15 cellular contexts compared by ENCODE assay signal in genomic region chr7:95636140-95636539, GRCh38. TPM values are rescaled to one million over a fixed set of nuclear protein-coding genes. Genes with fewer than 3 reads are reported as not detected.
DNase-seq lines count a peak whose midpoint lies in the region; ATAC-seq, FAIRE-seq and TF ChIP-seq lines count a peak whose summit lies in the region.
"Had no signal": no experiment of that assay in that cellular context is flagged by ENCODE, and none has a peak within 500 bp of the region (broad histone marks: within the 10 kb centered on the region; RNA-seq: fewer than 3 reads in every experiment).

No MANE protein-coding gene starts in this region.

- H3K27ac Mint-ChIP-seq in activated CD4-positive, alpha-beta T cell treated with anti-CD3 and anti-CD28 coated beads, Interleukin-2, amount 10 ng/mL, durations not matched to agents 24 days and 14 days: no peak overlapping the region
- H3K27ac Mint-ChIP-seq in activated CD4-positive, alpha-beta T cell treated with anti-CD3 and anti-CD28 coated beads for 36 hours: no peak overlapping the region
- peak overlapping the region; percentile 84; the same call in 1 of the 2 replicates for H3K27ac Mint-ChIP-seq in WTC11
- H3K27ac Mint-ChIP-seq in activated CD4-positive, alpha-beta memory T cell treated with anti-CD3 and anti-CD28 coated beads for 36 hours: no peak overlapping the region
- H3K27ac Mint-ChIP-seq: HFFc6; mesothelial cell of epicardium; T-helper 1 cell treated with Interleukin-12 subunit alpha and Interleukin-12 subunit beta and Interleukin-4 antibody, amounts not matched to agents 30 μg/mL and 1 μg/mL, for 36 hours had no signal

- no peaks in the 10 kb centered on the region for H3K36me3 Mint-ChIP-seq in activated CD4-positive, alpha-beta T cell treated with anti-CD3 and anti-CD28 coated beads, Interleukin-2, amount 10 ng/mL, durations not matched to agents 24 days and 14 days (ENCODE audit: low read depth)
- no peaks in the 10 kb centered on the region for H3K36me3 Mint-ChIP-seq in activated CD4-positive, alpha-beta T cell treated with anti-CD3 and anti-CD28 coated beads for 36 hours (ENCODE audit: low read depth)
- H3K36me3 Mint-ChIP-seq in WTC11: no peaks in the 10 kb centered on the region
- no peaks in the 10 kb centered on the region for H3K36me3 Mint-ChIP-seq in activated CD4-positive, alpha-beta memory T cell treated with anti-CD3 and anti-CD28 coated beads for 36 hours
- H3K36me3 Mint-ChIP-seq: mesothelial cell of epicardium had no signal

- H3K27me3 ChIP-seq in heart right ventricle: no peaks in the 10 kb centered on the region
- H3K27me3 ChIP-seq: pancreas, suprapubic skin had no signal

- H3K4me3 Mint-ChIP-seq in activated CD4-positive, alpha-beta T cell treated with anti-CD3 and anti-CD28 coated beads, Interleukin-2, amount 10 ng/mL, durations not matched to agents 24 days and 14 days: no peak overlapping the region
- H3K4me3 Mint-ChIP-seq in activated CD4-positive, alpha-beta T cell treated with anti-CD3 and anti-CD28 coated beads for 36 hours: no peak overlapping the region
- no peak overlapping the region for H3K4me3 Mint-ChIP-seq in WTC11
- no peak overlapping the region for H3K4me3 Mint-ChIP-seq in activated CD4-positive, alpha-beta memory T cell treated with anti-CD3 and anti-CD28 coated beads for 36 hours
- H3K4me3 Mint-ChIP-seq: HFFc6; mesothelial cell of epicardium; T-helper 1 cell treated with Interleukin-12 subunit alpha and Interleukin-12 subunit beta and Interleukin-4 antibody, amounts not matched to agents 30 μg/mL and 1 μg/mL, for 36 hours had no signal

- H3K9me3 ChIP-seq in heart right ventricle: peaks cover 0 to 10% (median 0%) of the 10 kb centered on the region in 11 donors
- H3K9me3 ChIP-seq: pancreas, suprapubic skin had no signal

- intact Hi-C loops in activated CD4-positive, alpha-beta T cell treated with anti-CD3 and anti-CD28 coated beads, Interleukin-2, amount 10 ng/mL, durations not matched to agents 24 days and 14 days (cut with micrococcal nuclease): no loop called here
- intact Hi-C loops in activated CD4-positive, alpha-beta T cell treated with anti-CD3 and anti-CD28 coated beads for 36 hours (cut with DNase I, micrococcal nuclease): no loop called here
- intact Hi-C loops in heart right ventricle (cut with DNase I): loop anchor here in 1 of 10 donors (5.0 kb wide), 1 partner anchor 46 kb away; no protein-coding TSS in a partner anchor
- intact Hi-C loops in activated CD4-positive, alpha-beta memory T cell treated with anti-CD3 and anti-CD28 coated beads for 36 hours (cut with micrococcal nuclease): no loop called here

- TF ChIP-seq CTCF in WTC11 (IDR thresholded peaks at IDR 0.05) (no peak), heart right ventricle (IDR thresholded peaks at IDR 0.05) (no peak)

- peaks cover 0 to 14% (median 0%) of the 10 kb centered on the region in 9 donors for H3K4me1 ChIP-seq in heart right ventricle
- H3K4me1 ChIP-seq: pancreas, suprapubic skin had no signal

- H3K4me3 ChIP-seq in heart right ventricle: no peak overlapping the region
- H3K4me3 ChIP-seq: pancreas, suprapubic skin had no signal

- no peak for ATAC-seq in activated CD4-positive, alpha-beta T cell treated with anti-CD3 and anti-CD28 coated beads for 36 hours
- ATAC-seq in WTC11 (no peak), heart right ventricle (no peak)
- ATAC-seq: pancreas had no signal

- WGBS in heart right ventricle, 2 donors: 59 to 64% methylated on average over 2 of the region's 2 CpGs

- no peaks in the 10 kb centered on the region for H3K27me3 Mint-ChIP-seq in activated CD4-positive, alpha-beta T cell treated with anti-CD3 and anti-CD28 coated beads, Interleukin-2, amount 10 ng/mL, durations not matched to agents 24 days and 14 days
- H3K27me3 Mint-ChIP-seq in activated CD4-positive, alpha-beta T cell treated with anti-CD3 and anti-CD28 coated beads for 36 hours: no peaks in the 10 kb centered on the region
- H3K27me3 Mint-ChIP-seq in WTC11 (ENCODE audit: low read depth): no peaks in the 10 kb centered on the region
- H3K27me3 Mint-ChIP-seq in activated CD4-positive, alpha-beta memory T cell treated with anti-CD3 and anti-CD28 coated beads for 36 hours: no peaks in the 10 kb centered on the region

- peak; percentile 8 for DNase-seq in activated CD4-positive, alpha-beta T cell treated with anti-CD3 and anti-CD28 coated beads, Interleukin-2, amount 10 ng/mL, durations not matched to agents 24 days and 14 days
- DNase-seq in activated CD4-positive, alpha-beta T cell treated with anti-CD3 and anti-CD28 coated beads for 36 hours: no peak
- DNase-seq in WTC11 (ENCODE audit: low spot score): no peak
- DNase-seq in kidney glomerular epithelial cell (lab: John Stamatoyannopoulos, UW): peak; percentile 20
- no peak for DNase-seq in urothelium cell line (ENCODE audit: low spot score)
- DNase-seq in heart right ventricle: no peak
- no peak for DNase-seq in SIG-M5 treated with dmso at 0.1 percent for 504 hours (lab: John Stamatoyannopoulos, UW; ENCODE audit: unreplicated experiment)
- no peak for DNase-seq in activated CD4-positive, alpha-beta memory T cell treated with anti-CD3 and anti-CD28 coated beads for 36 hours
- DNase-seq: amygdala, HFFc6, NCI-H2227 treated with DMSO at 0.1 percent for 48 hours, pancreas had no signal

- CTCF ChIA-PET in activated CD4-positive, alpha-beta T cell treated with anti-CD3 and anti-CD28 coated beads for 36 hours (lab: Charles Lee): interaction anchor here (0.7 kb wide), 1 partner anchor 140 kb away, joined by 3 read pairs; no protein-coding TSS in a partner anchor
- CTCF ChIA-PET in WTC11 (lab: Charles Lee): interaction anchor here (0.7 to 1.1 kb wide), 2 partner anchors 92 to 125 kb away, joined by 3 read pairs; no protein-coding TSS in a partner anchor
- CTCF ChIA-PET in activated CD4-positive, alpha-beta memory T cell treated with anti-CD3 and anti-CD28 coated beads for 36 hours (lab: Charles Lee): no interaction called here

- H3K9me3 Mint-ChIP-seq in activated CD4-positive, alpha-beta T cell treated with anti-CD3 and anti-CD28 coated beads, Interleukin-2, amount 10 ng/mL, durations not matched to agents 24 days and 14 days: no peaks in the 10 kb centered on the region
- H3K9me3 Mint-ChIP-seq in activated CD4-positive, alpha-beta T cell treated with anti-CD3 and anti-CD28 coated beads for 36 hours (ENCODE audit: low read depth): no peaks in the 10 kb centered on the region
- H3K9me3 Mint-ChIP-seq in WTC11: no peaks in the 10 kb centered on the region
- no peaks in the 10 kb centered on the region for H3K9me3 Mint-ChIP-seq in activated CD4-positive, alpha-beta memory T cell treated with anti-CD3 and anti-CD28 coated beads for 36 hours
- H3K9me3 Mint-ChIP-seq: HFFc6; mesothelial cell of epicardium; T-helper 1 cell treated with Interleukin-12 subunit alpha and Interleukin-12 subunit beta and Interleukin-4 antibody, amounts not matched to agents 30 μg/mL and 1 μg/mL, for 36 hours had no signal

- H3K27ac ChIP-seq in heart right ventricle: peak overlapping the region in 1 of 10 donors; percentile 48
- H3K27ac ChIP-seq: pancreas, suprapubic skin had no signal

- POLR2A ChIA-PET in activated CD4-positive, alpha-beta T cell treated with anti-CD3 and anti-CD28 coated beads for 36 hours (lab: Charles Lee): no interaction called here
- POLR2A ChIA-PET in WTC11 (lab: Charles Lee): no interaction called here
- POLR2A ChIA-PET in activated CD4-positive, alpha-beta memory T cell treated with anti-CD3 and anti-CD28 coated beads for 36 hours (lab: Charles Lee): no interaction called here

- H3K4me1 Mint-ChIP-seq in activated CD4-positive, alpha-beta T cell treated with anti-CD3 and anti-CD28 coated beads, Interleukin-2, amount 10 ng/mL, durations not matched to agents 24 days and 14 days: no peaks in the 10 kb centered on the region
- H3K4me1 Mint-ChIP-seq in activated CD4-positive, alpha-beta T cell treated with anti-CD3 and anti-CD28 coated beads for 36 hours: no peaks in the 10 kb centered on the region
- H3K4me1 Mint-ChIP-seq in WTC11: peaks cover 10% of the 10 kb centered on the region
- H3K4me1 Mint-ChIP-seq in activated CD4-positive, alpha-beta memory T cell treated with anti-CD3 and anti-CD28 coated beads for 36 hours (ENCODE audit: low read depth): no peaks in the 10 kb centered on the region
- H3K4me1 Mint-ChIP-seq: mesothelial cell of epicardium had no signal

- H3K36me3 ChIP-seq in heart right ventricle: no peaks in the 10 kb centered on the region
- H3K36me3 ChIP-seq: pancreas, suprapubic skin had no signal

- peak; percentile 9 for FAIRE-seq in urothelium cell line (lab: Jason Lieb, UNC)
- FAIRE-seq: pancreas had no signal

TF ChIP-seq in WTC11, 78 proteins besides CTCF, POLR2A, EP300 and RAD21 (continues in another document):
- no peak for TF ChIP-seq PRRX2 (CRISPR knock-in tag; IDR thresholded peaks at IDR 0.05)
- no peak for TF ChIP-seq ZNF423 (CRISPR knock-in tag; IDR thresholded peaks at IDR 0.05)
- no peak for TF ChIP-seq NR3C1 (CRISPR knock-in tag; conservative IDR thresholded peaks at IDR 0.05; ENCODE audit: low read depth)
- TF ChIP-seq RORB (CRISPR knock-in tag; IDR thresholded peaks at IDR 0.05): no peak
- TF ChIP-seq JAZF1 (CRISPR knock-in tag; IDR thresholded peaks at IDR 0.05): no peak
- no peak for TF ChIP-seq HMGXB4 (CRISPR knock-in tag; IDR thresholded peaks at IDR 0.05)
- TF ChIP-seq MXD4 (CRISPR knock-in tag; IDR thresholded peaks at IDR 0.05; ENCODE audit: borderline replicate concordance): no peak

RNA-seq across cellular contexts. Expression of gene PDK4, which starts 39.8 kb away (rescaled TPM):
- total RNA-seq in activated CD4-positive, alpha-beta T cell treated with anti-CD3 and anti-CD28 coated beads, Interleukin-2, amount 10 ng/mL, durations not matched to agents 24 days and 14 days: not detected in 2 replicates
- not detected for total RNA-seq in activated CD4-positive, alpha-beta T cell treated with anti-CD3 and anti-CD28 coated beads for 36 hours
- total RNA-seq in WTC11 (2021) (0.21 to 0.46 TPM (median 0.31 TPM) in 3 replicates), heart right ventricle (1,000 to 10,000 TPM in 3 of 10 donors, 100 to 1,000 TPM in 5, 10 to 100 TPM in 2; 63.0 to 2,183 (median 269) TPM)
- polyA plus RNA-seq in heart right ventricle: 100 to 1,000 TPM; 114 to 369 TPM
- total RNA-seq in activated CD4-positive, alpha-beta memory T cell treated with anti-CD3 and anti-CD28 coated beads for 36 hours: not detected
- total RNA-seq: HFFc6 had no signal

Comparison
In these comparisons a context has a peak if more than half of its experiments do, and no peak if none do; other contexts are left out.
1. DNase-seq: peak in activated CD4-positive, alpha-beta T cell treated with anti-CD3 and anti-CD28 coated beads, Interleukin-2, amount 10 ng/mL, durations not matched to agents 24 days and 14 days (single experiment) and kidney glomerular epithelial cell (single experiment); none in activated CD4-positive, alpha-beta T cell treated with anti-CD3 and anti-CD28 coated beads for 36 hours (single experiment), WTC11 (single experiment), urothelium cell line (single experiment), heart right ventricle (0 of 2), SIG-M5 treated with dmso at 0.1 percent for 504 hours (single experiment) and activated CD4-positive, alpha-beta memory T cell treated with anti-CD3 and anti-CD28 coated beads for 36 hours (single experiment).
2. RNA of gene PDK4, which starts 39.8 kb away (total RNA-seq): 63.0 to 2,183 TPM in heart right ventricle; 0.21 to 0.46 TPM in WTC11, not detected in activated CD4-positive, alpha-beta T cell treated with anti-CD3 and anti-CD28 coated beads, Interleukin-2, amount 10 ng/mL, durations not matched to agents 24 days and 14 days, not detected in activated CD4-positive, alpha-beta T cell treated with anti-CD3 and anti-CD28 coated beads for 36 hours and not detected in activated CD4-positive, alpha-beta memory T cell treated with anti-CD3 and anti-CD28 coated beads for 36 hours; every median in the first group is over 10 times any median in the second.